12 cellular contexts compared by ENCODE assay signal in the genomic region with DNA sequence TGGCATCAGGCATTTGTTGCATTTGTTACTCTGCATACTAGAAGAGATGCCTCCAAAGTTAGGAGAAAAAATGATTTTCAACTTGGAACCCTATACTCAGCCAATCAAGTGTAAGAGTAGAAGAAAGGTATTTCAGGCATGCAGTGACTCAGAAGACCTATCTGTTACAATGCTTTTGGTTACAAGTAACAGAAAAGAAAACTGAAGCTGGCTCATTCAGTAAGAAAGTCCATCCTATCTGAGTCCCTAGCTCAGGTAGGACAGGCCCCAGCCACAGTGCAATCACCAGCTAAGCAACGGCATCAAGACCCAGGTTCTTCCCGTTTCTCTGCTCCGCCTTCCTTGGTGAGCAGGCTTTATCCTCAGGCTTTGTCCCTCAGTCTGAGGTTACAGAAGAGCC. TPM values are rescaled to one million over a fixed set of nuclear protein-coding genes. Genes with fewer than 3 reads are reported as not detected.
DNase-seq lines count a peak whose midpoint lies in the region; ATAC-seq and TF ChIP-seq lines count a peak whose summit lies in the region.
"Had no signal": no experiment of that assay in that cellular context is flagged by ENCODE, and none has a peak within 500 bp of the region (broad histone marks: within the 10 kb centered on the region; RNA-seq: fewer than 3 reads in every experiment).

No MANE protein-coding gene starts in this region.

- H3K4me1 ChIP-seq in SJSA1 (replicated peaks) = peaks cover 19% of the 10 kb centered on the region
- H3K4me1 ChIP-seq in sigmoid colon = peaks cover 0 to 32% (median 8%) of the 10 kb centered on the region in 4 donors
- H3K4me1 ChIP-seq in mucosa of descending colon (ENCODE audit: low read depth) = no peaks in the 10 kb centered on the region
- H3K4me1 ChIP-seq: uterus had no signal

- H3K27me3 Mint-ChIP-seq in activated naive CD4-positive, alpha-beta T cell treated with anti-CD3 and anti-CD28 coated beads for 36 hours (ENCODE audit: low read depth) = no peaks in the 10 kb centered on the region
- H3K27me3 Mint-ChIP-seq: B cell, naive B cell had no signal

- WGBS in sigmoid colon, 2 donors = 52 to 66% methylated on average over 3 of the region's 3 CpGs

- peaks cover 63% of the 10 kb centered on the region for H3K4me1 Mint-ChIP-seq in activated naive CD4-positive, alpha-beta T cell treated with anti-CD3 and anti-CD28 coated beads for 36 hours (ENCODE audit: low read depth)

- no peak for TF ChIP-seq POLR2A in sigmoid colon (IDR thresholded peaks at IDR 0.05)

- no peaks in the 10 kb centered on the region for H3K27me3 ChIP-seq in SJSA1 (replicated peaks)
- no peaks in the 10 kb centered on the region for H3K27me3 ChIP-seq in sigmoid colon
- H3K27me3 ChIP-seq: uterus had no signal

- peak overlapping the region; percentile 13 for H3K27ac Mint-ChIP-seq in activated naive CD4-positive, alpha-beta T cell treated with anti-CD3 and anti-CD28 coated beads for 36 hours
- H3K27ac Mint-ChIP-seq: B cell had no signal

- no peaks in the 10 kb centered on the region for H3K9me3 Mint-ChIP-seq in activated naive CD4-positive, alpha-beta T cell treated with anti-CD3 and anti-CD28 coated beads for 36 hours
- H3K9me3 Mint-ChIP-seq: naive B cell had no signal

- intact Hi-C loops in activated naive CD4-positive, alpha-beta T cell treated with anti-CD3 and anti-CD28 coated beads for 36 hours (cut with micrococcal nuclease) = no loop called here
- intact Hi-C loops in sigmoid colon (cut with DNase I) (no loop called here), mucosa of descending colon (cut with DNase I, micrococcal nuclease) (no loop called here)

- H3K27ac ChIP-seq in SJSA1 (peak overlapping the region; percentile 72), sigmoid colon (peak overlapping the region in 3 of 4 donors; percentile 4 to 37 (median 10))
- H3K27ac ChIP-seq: HL-60, uterus had no signal

- ATAC-seq in mucosa of descending colon = no peak

- H3K36me3 ChIP-seq in SJSA1 (peaks cover 3% of the 10 kb centered on the region; the same call in 1 of the 2 replicates), sigmoid colon (no peaks in the 10 kb centered on the region), mucosa of descending colon (ENCODE audit: low read depth) (no peaks in the 10 kb centered on the region)
- H3K36me3 ChIP-seq: uterus had no signal

- H3K9me3 ChIP-seq in SJSA1 (replicated peaks) (no peaks in the 10 kb centered on the region), sigmoid colon (no peaks in the 10 kb centered on the region), mucosa of descending colon (no peaks in the 10 kb centered on the region)
- H3K9me3 ChIP-seq: uterus had no signal

- H3K4me3 Mint-ChIP-seq in activated naive CD4-positive, alpha-beta T cell treated with anti-CD3 and anti-CD28 coated beads for 36 hours = no peak overlapping the region
- H3K4me3 Mint-ChIP-seq: B cell, naive B cell had no signal

- TF ChIP-seq CTCF in fibroblast of the aortic adventitia (IDR thresholded peaks at IDR 0.05; ENCODE audit: insufficient read depth, low read length) (no peak), sigmoid colon (IDR thresholded peaks at IDR 0.05) (no peak), mucosa of descending colon (IDR thresholded peaks at IDR 0.05) (no peak)

- no peak overlapping the region for H3K4me3 ChIP-seq in SJSA1
- H3K4me3 ChIP-seq in fibroblast of the aortic adventitia (ENCODE audit: low read depth, low read length) = no peak overlapping the region
- H3K4me3 ChIP-seq in sigmoid colon = no peak overlapping the region
- no peak overlapping the region for H3K4me3 ChIP-seq in mucosa of descending colon
- H3K4me3 ChIP-seq: uterus had no signal

- no peak for DNase-seq in activated naive CD4-positive, alpha-beta T cell treated with anti-CD3 and anti-CD28 coated beads for 36 hours
- DNase-seq in activated naive CD4-positive, alpha-beta T cell treated with anti-CD3 and anti-CD28 coated beads, Interleukin-2, amount 50 U/mL, for 16 hours = no peak
- DNase-seq in SJSA1 (ENCODE audit: low read depth in 1 of 2, low spot score in 2 of 2) (peak in 1 of 2 experiments; percentile 61), fibroblast of the aortic adventitia (ENCODE audit: low read depth) (peak; percentile 78), sigmoid colon (peak; percentile 48), mucosa of descending colon (no peak), NCI-H128 (lab: John Stamatoyannopoulos, UW; ENCODE audit: unreplicated experiment) (no peak)
- DNase-seq in central memory CD4-positive, alpha-beta T cell = no peak
- DNase-seq: naive B cell, uterus had no signal

- no peak for TF ChIP-seq EP300 in sigmoid colon (IDR thresholded peaks at IDR 0.05)

- peaks cover 12% of the 10 kb centered on the region for H3K36me3 Mint-ChIP-seq in activated naive CD4-positive, alpha-beta T cell treated with anti-CD3 and anti-CD28 coated beads for 36 hours (ENCODE audit: low read depth)

- CTCF ChIA-PET in activated naive CD4-positive, alpha-beta T cell treated with anti-CD3 and anti-CD28 coated beads for 36 hours (lab: Charles Lee) = interaction anchor here (1.1 kb wide), 1 partner anchor 23 kb away, joined by 3 read pairs; no protein-coding TSS in a partner anchor

RNA-seq across cellular contexts. Expression of a gene that starts 23.3 kb away (rescaled TPM):
- total RNA-seq in activated naive CD4-positive, alpha-beta T cell treated with anti-CD3 and anti-CD28 coated beads for 36 hours = 10 to 100 TPM; 47.1 to 50.2 TPM
- total RNA-seq in SJSA1 (2014; rRNA removed; shearing (Covaris generic)) = 20.3 and 26.0 TPM in 2 replicates
- total RNA-seq in fibroblast of the aortic adventitia (ENCODE audit: low replicate concordance) (21.6 and 27.4 TPM in 2 replicates), sigmoid colon (10 to 100 TPM; 43.9 to 57.9 (median 49.6) TPM), mucosa of descending colon (10 to 100 TPM; 33.5 to 55.6 (median 35.6) TPM)
- 10 to 100 TPM; 14.4 to 22.5 (median 18.7) TPM for polyA plus RNA-seq in sigmoid colon

RNA-seq across cellular contexts. Expression of a gene that starts 54.5 kb away (rescaled TPM):
- 10 to 100 TPM; 77.2 to 82.6 TPM for total RNA-seq in activated naive CD4-positive, alpha-beta T cell treated with anti-CD3 and anti-CD28 coated beads for 36 hours
- 70.7 and 81.3 TPM in 2 replicates for total RNA-seq in SJSA1 (2014; rRNA removed; shearing (Covaris generic))
- total RNA-seq in fibroblast of the aortic adventitia (ENCODE audit: low replicate concordance) (37.1 and 80.5 TPM in 2 replicates), sigmoid colon (10 to 100 TPM; 26.8 to 41.7 (median 37.3) TPM), mucosa of descending colon (10 to 100 TPM; 66.5 to 96.0 (median 85.2) TPM)
- 100 to 1,000 TPM in 1 of 3 donors, 10 to 100 TPM in 2; 67.7 to 103 (median 70.3) TPM for polyA plus RNA-seq in sigmoid colon

Comparison
In these comparisons a context has a peak if more than half of its experiments do, and no peak if none do; other contexts are left out.
1. DNase-seq: peak in fibroblast of the aortic adventitia (single experiment) and sigmoid colon (single experiment); none in activated naive CD4-positive, alpha-beta T cell treated with anti-CD3 and anti-CD28 coated beads for 36 hours (single experiment), activated naive CD4-positive, alpha-beta T cell treated with anti-CD3 and anti-CD28 coated beads, Interleukin-2, amount 50 U/mL, for 16 hours (single experiment), mucosa of descending colon (0 of 3), central memory CD4-positive, alpha-beta T cell (single experiment) and NCI-H128 (single experiment).